ENCODE assay signal across 17 cellular contexts in the genomic region with DNA sequence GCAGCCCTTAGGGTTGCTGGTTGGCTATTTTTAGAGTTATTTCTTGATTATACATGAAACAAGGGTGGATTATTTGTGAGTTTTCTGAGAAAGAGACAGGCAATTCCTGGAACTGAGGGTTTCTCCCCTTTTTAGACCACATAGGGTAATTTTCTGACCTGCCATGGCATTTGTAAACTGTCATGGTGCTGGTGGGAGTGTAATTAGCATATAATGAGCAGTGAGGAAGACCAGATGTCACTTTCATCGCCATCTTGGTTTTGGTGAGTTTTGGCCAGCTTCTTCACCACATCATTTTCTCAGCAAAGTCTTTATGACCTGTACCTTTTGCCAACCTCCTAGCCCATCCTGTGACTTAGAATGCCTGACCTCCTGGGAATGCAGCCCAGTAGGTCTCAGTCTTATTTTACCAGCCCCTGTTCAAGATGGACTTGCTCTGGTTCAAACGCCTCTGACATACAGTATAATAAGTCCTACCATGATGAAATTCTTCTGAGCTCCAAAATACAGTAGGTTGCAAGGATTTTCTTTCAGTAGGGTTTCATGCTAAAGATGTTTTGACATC.
"Had no signal": no experiment of that assay in that cellular context is flagged by ENCODE, and none has a peak within 500 bp of the region (broad histone marks: within the 10 kb centered on the region; RNA-seq: fewer than 3 reads in every experiment).

No MANE protein-coding gene starts in this region.

- H3K36me3 Mint-ChIP-seq: naive B cell had no signal

- ATAC-seq: heart left ventricle, lower lobe of right lung, right cardiac atrium, T-helper 17 cell had no signal

- H3K4me1 Mint-ChIP-seq: naive B cell had no signal

- DNase-seq: activated CD4-positive, alpha-beta T cell treated with anti-CD3 and anti-CD28 coated beads, Interleukin-2, amount 50 U/mL, for 1 hour; activated CD8-positive, alpha-beta memory T cell treated with anti-CD3 and anti-CD28 coated beads, Interleukin-2, amount 50 U/mL, for 48 hours; activated naive CD4-positive, alpha-beta T cell treated with anti-CD3 and anti-CD28 coated beads for 36 hours; brain microvascular endothelial cell; caudate nucleus; effector CD4-positive, alpha-beta T cell; heart left ventricle; lower lobe of right lung; naive B cell; nucleus accumbens; right cardiac atrium; stimulated activated CD4-positive, alpha-beta T cell treated with anti-CD3 and anti-CD28 coated beads, Interleukin-12 subunit alpha, Interleukin-12 subunit beta, amount 100 ng/mL, for 4 hours; stimulated activated CD4-positive, alpha-beta T cell treated with anti-CD3 and anti-CD28 coated beads, Interleukin-4, amount 100 ng/mL, for 4 hours; T-helper 17 cell; testis; upper lobe of left lung had no signal

- H3K9me3 Mint-ChIP-seq: activated naive CD4-positive, alpha-beta T cell treated with anti-CD3 and anti-CD28 coated beads for 36 hours had no signal

- H3K27ac Mint-ChIP-seq: activated naive CD4-positive, alpha-beta T cell treated with anti-CD3 and anti-CD28 coated beads for 36 hours; dendritic cell treated with granulocyte-macrophage colony-stimulating factor and Interleukin-4, amounts not matched to agents 40 ng/mL and 50 ng/mL, for 4 days; naive B cell; T-helper 17 cell had no signal

- H3K4me3 Mint-ChIP-seq: activated naive CD4-positive, alpha-beta T cell treated with anti-CD3 and anti-CD28 coated beads for 36 hours; dendritic cell treated with granulocyte-macrophage colony-stimulating factor and Interleukin-4, amounts not matched to agents 40 ng/mL and 50 ng/mL, for 4 days; naive B cell; T-helper 17 cell had no signal

- H3K27me3 Mint-ChIP-seq: dendritic cell treated with granulocyte-macrophage colony-stimulating factor and Interleukin-4, amounts not matched to agents 40 ng/mL and 50 ng/mL, for 4 days had no signal
